In the genomic region with DNA sequence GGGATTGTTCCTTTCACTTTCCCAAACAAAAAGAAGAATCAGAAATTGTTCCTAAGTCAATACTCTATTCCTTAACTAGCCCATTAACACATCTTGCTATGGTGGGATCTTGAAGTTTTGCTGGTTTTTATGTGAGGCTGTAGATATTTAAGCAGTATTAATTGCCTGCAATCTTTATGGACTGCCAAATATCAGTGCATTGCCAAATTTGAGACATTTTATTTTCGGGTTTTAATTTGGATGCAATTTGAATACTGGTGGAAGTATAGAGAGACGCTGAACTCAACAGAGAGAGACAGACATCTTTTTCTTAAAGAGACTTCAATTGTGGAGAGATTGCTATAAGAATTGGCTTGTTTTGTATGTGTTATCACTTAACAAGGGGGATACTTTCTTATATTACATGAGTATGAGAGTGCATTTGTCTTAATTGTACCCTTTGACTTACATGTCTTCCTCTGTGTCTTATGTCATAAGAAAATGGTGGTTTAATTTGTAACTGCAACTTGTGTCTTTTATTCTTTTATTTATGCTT, we compare ENCODE assay signal across 25 cellular contexts. TPM values are rescaled to one million over a fixed set of nuclear protein-coding genes. Genes with fewer than 3 reads are reported as not detected.
"Had no signal": no experiment of that assay in that cellular context is flagged by ENCODE, and none has a peak within 500 bp of the region (broad histone marks: within the 10 kb centered on the region; RNA-seq: fewer than 3 reads in every experiment).

No MANE protein-coding gene starts in this region.

- H3K4me1 Mint-ChIP-seq: activated B cell treated with CpG ODN at 0.5 μM for 24 hours; activated naive CD8-positive, alpha-beta T cell treated with anti-CD3 and anti-CD28 coated beads for 36 hours; immature natural killer cell; naive B cell; stimulated activated naive B cell treated with anti-CD40 and anti-IgM and Interleukin-4, amounts not matched to agents 10 μg/mL and 1 μg/mL and 100 μg/mL, for 72 hours had no signal

- H3K27ac ChIP-seq: colonic mucosa, heart left ventricle, neutrophil, pancreas, transverse colon, uterus had no signal

- H3K4me3 ChIP-seq: colonic mucosa, heart left ventricle, mucosa of descending colon, pancreas, transverse colon, uterus had no signal

- H3K27me3 Mint-ChIP-seq: activated B cell treated with CpG ODN at 0.5 μM for 24 hours; activated CD4-positive, alpha-beta memory T cell treated with anti-CD3 and anti-CD28 coated beads for 36 hours; activated naive CD8-positive, alpha-beta T cell treated with anti-CD3 and anti-CD28 coated beads for 36 hours; naive B cell; stimulated activated naive B cell treated with anti-CD40 and anti-IgM and Interleukin-4, amounts not matched to agents 10 μg/mL and 1 μg/mL and 100 μg/mL, for 72 hours had no signal

- H3K4me1 ChIP-seq: colonic mucosa, heart left ventricle, pancreas, transverse colon, uterus had no signal

- H3K27ac Mint-ChIP-seq: activated B cell treated with CpG ODN at 0.5 μM for 24 hours; activated CD4-positive, alpha-beta memory T cell treated with anti-CD3 and anti-CD28 coated beads for 36 hours; activated naive CD8-positive, alpha-beta T cell treated with anti-CD3 and anti-CD28 coated beads for 36 hours; activated T-helper 1 cell treated with anti-CD3 and anti-CD28 coated beads, Interleukin-12 subunit alpha, Interleukin-12 subunit beta, Interleukin-2, Interleukin-4 antibody, amounts not matched to agents 30 ng/mL and 10 ng/mL and 1 ng/mL, durations not matched to agents 14 hours and 24 hours and 36 hours; immature natural killer cell; naive B cell; stimulated activated naive B cell treated with anti-CD40 and anti-IgM and Interleukin-4, amounts not matched to agents 10 μg/mL and 1 μg/mL and 100 μg/mL, for 72 hours had no signal

- H3K9me3 ChIP-seq: colonic mucosa, heart left ventricle, mucosa of descending colon, neutrophil, pancreas, transverse colon, uterus had no signal

- H3K36me3 ChIP-seq: colonic mucosa, heart left ventricle, neutrophil, pancreas, transverse colon, uterus had no signal

- H3K36me3 Mint-ChIP-seq: activated CD4-positive, alpha-beta memory T cell treated with anti-CD3 and anti-CD28 coated beads for 36 hours; activated naive CD8-positive, alpha-beta T cell treated with anti-CD3 and anti-CD28 coated beads for 36 hours; immature natural killer cell; naive B cell; stimulated activated naive B cell treated with anti-CD40 and anti-IgM and Interleukin-4, amounts not matched to agents 10 μg/mL and 1 μg/mL and 100 μg/mL, for 72 hours had no signal

- H3K4me3 Mint-ChIP-seq: activated B cell treated with CpG ODN at 0.5 μM for 24 hours; activated CD4-positive, alpha-beta memory T cell treated with anti-CD3 and anti-CD28 coated beads for 36 hours; activated naive CD8-positive, alpha-beta T cell treated with anti-CD3 and anti-CD28 coated beads for 36 hours; activated T-helper 1 cell treated with anti-CD3 and anti-CD28 coated beads, Interleukin-12 subunit alpha, Interleukin-12 subunit beta, Interleukin-2, Interleukin-4 antibody, amounts not matched to agents 30 ng/mL and 10 ng/mL and 1 ng/mL, durations not matched to agents 14 hours and 24 hours and 36 hours; immature natural killer cell; naive B cell; stimulated activated naive B cell treated with anti-CD40 and anti-IgM and Interleukin-4, amounts not matched to agents 10 μg/mL and 1 μg/mL and 100 μg/mL, for 72 hours had no signal

- ATAC-seq: heart left ventricle; left ventricle myocardium superior; mucosa of descending colon; pancreas; sciatic nerve; stimulated activated naive B cell treated with anti-CD40 and anti-IgM and Interleukin-4, amounts not matched to agents 10 μg/mL and 1 μg/mL and 100 μg/mL, for 72 hours had no signal

- H3K27me3 ChIP-seq: colonic mucosa, neutrophil, uterus had no signal

- DNase-seq: activated B cell treated with CpG ODN at 0.5 μM for 24 hours; activated CD4-positive, alpha-beta memory T cell treated with anti-CD3 and anti-CD28 coated beads for 36 hours; activated CD4-positive, alpha-beta T cell treated with anti-CD3 and anti-CD28 coated beads for 4 hours; activated naive CD4-positive, alpha-beta T cell; activated naive CD8-positive, alpha-beta T cell treated with anti-CD3 and anti-CD28 coated beads for 36 hours; activated T-cell treated with anti-CD3 and anti-CD28 coated beads for 4 hours; amniotic stem cell; colonic mucosa; erythroblast; foreskin melanocyte; heart left ventricle; immature natural killer cell; left ventricle myocardium superior; mesenchymal stem cell; mucosa of descending colon; naive B cell; pancreas; stimulated activated naive B cell treated with anti-CD40 and anti-IgM and Interleukin-4, amounts not matched to agents 10 μg/mL and 1 μg/mL and 100 μg/mL, for 72 hours; SW 1271; transverse colon; uterus had no signal

- H3K9me3 Mint-ChIP-seq: activated B cell treated with CpG ODN at 0.5 μM for 24 hours; activated T-helper 1 cell treated with anti-CD3 and anti-CD28 coated beads, Interleukin-12 subunit alpha, Interleukin-12 subunit beta, Interleukin-2, Interleukin-4 antibody, amounts not matched to agents 30 ng/mL and 10 ng/mL and 1 ng/mL, durations not matched to agents 14 hours and 24 hours and 36 hours; naive B cell had no signal

RNA-seq across cellular contexts. Expression of a gene that starts 10.0 kb away (rescaled TPM):
- total RNA-seq: activated B cell treated with CpG ODN at 0.5 μM for 24 hours; activated CD4-positive, alpha-beta memory T cell treated with anti-CD3 and anti-CD28 coated beads for 36 hours; activated T-helper 1 cell treated with anti-CD3 and anti-CD28 coated beads, Interleukin-12 subunit alpha, Interleukin-12 subunit beta, Interleukin-2, Interleukin-4 antibody, amounts not matched to agents 30 ng/mL and 10 ng/mL and 1 ng/mL, durations not matched to agents 14 hours and 24 hours and 36 hours; T-helper 2 cell treated with Interferon-gamma antibody and Interleukin-4, amounts not matched to agents 100 ng/mL and 5 ng/mL, for 36 hours had no signal
